In genomic region chr18:13457327-13457726, GRCh38 we compare ENCODE assay signal across 15 cellular contexts.
"Had no signal": no experiment of that assay in that cellular context is flagged by ENCODE, and none has a peak within 500 bp of the region (broad histone marks: within the 10 kb centered on the region; RNA-seq: fewer than 3 reads in every experiment).

No MANE protein-coding gene starts in this region.

- H3K9me3 Mint-ChIP-seq: activated T-helper 2 cell treated with anti-CD3 and anti-CD28 coated beads, Interferon-gamma antibody, Interleukin-2, Interleukin-4, amounts not matched to agents 10 μg/mL and 5 μg/mL and 100 μg/mL, durations not matched to agents 14 hours and 24 hours and 36 hours; natural killer cell treated with Interleukin-12 subunit alpha and Interleukin-12 subunit beta and Interleukin-15 and Interleukin-18, amount 100 ng/mL, for 72 hours had no signal

- H3K36me3 Mint-ChIP-seq: natural killer cell treated with Interleukin-12 subunit alpha and Interleukin-12 subunit beta and Interleukin-15 and Interleukin-18, amount 100 ng/mL, for 72 hours had no signal

- ATAC-seq: heart right ventricle; left ventricle myocardium superior; natural killer cell treated with Interleukin-12 subunit alpha and Interleukin-12 subunit beta and Interleukin-15 and Interleukin-18, amount 100 ng/mL, for 72 hours; stimulated activated naive CD8-positive, alpha-beta T cell treated with anti-CD3 and anti-CD28 coated beads, Interleukin-15, Interleukin-2, amounts not matched to agents 100 U/mL and 50 U/mL, for 24 hours; upper lobe of right lung had no signal

- H3K27ac Mint-ChIP-seq: activated T-helper 2 cell treated with anti-CD3 and anti-CD28 coated beads, Interferon-gamma antibody, Interleukin-2, Interleukin-4, amounts not matched to agents 10 μg/mL and 5 μg/mL and 100 μg/mL, durations not matched to agents 14 hours and 24 hours and 36 hours had no signal

- H3K27ac ChIP-seq: breast epithelium, prostate gland, sigmoid colon, upper lobe of right lung had no signal

- H3K27me3 Mint-ChIP-seq: activated naive CD8-positive, alpha-beta T cell had no signal

- H3K27me3 ChIP-seq: breast epithelium, heart right ventricle, sigmoid colon, upper lobe of right lung had no signal

- H3K4me3 Mint-ChIP-seq: activated naive CD8-positive, alpha-beta T cell; natural killer cell treated with Interleukin-12 subunit alpha and Interleukin-12 subunit beta and Interleukin-15 and Interleukin-18, amount 100 ng/mL, for 72 hours had no signal

- H3K9me3 ChIP-seq: breast epithelium, prostate gland, sigmoid colon, upper lobe of right lung had no signal

- H3K4me1 ChIP-seq: breast epithelium, prostate gland had no signal

- H3K36me3 ChIP-seq: breast epithelium, heart right ventricle, prostate gland, sigmoid colon, upper lobe of right lung had no signal

- DNase-seq: activated CD4-positive, alpha-beta T cell treated with anti-CD3 and anti-CD28 coated beads, Interleukin-2, amount 50 U/mL, for 48 hours; heart right ventricle; left ventricle myocardium superior; mesenchymal stem cell; occipital lobe; stimulated activated CD4-positive, alpha-beta T cell treated with anti-CD3 and anti-CD28 coated beads, Interleukin-2, amount 100 ng/mL, for 24 hours; stimulated activated naive CD8-positive, alpha-beta T cell treated with anti-CD3 and anti-CD28 coated beads, Interleukin-15, Interleukin-2, amounts not matched to agents 100 U/mL and 50 U/mL, for 24 hours; T-helper 2 cell; upper lobe of right lung had no signal

- H3K4me3 ChIP-seq: breast epithelium, heart right ventricle, prostate gland, sigmoid colon, upper lobe of right lung had no signal
